Comparison of ENCODE assay signal across 12 cellular contexts in the genomic region with DNA sequence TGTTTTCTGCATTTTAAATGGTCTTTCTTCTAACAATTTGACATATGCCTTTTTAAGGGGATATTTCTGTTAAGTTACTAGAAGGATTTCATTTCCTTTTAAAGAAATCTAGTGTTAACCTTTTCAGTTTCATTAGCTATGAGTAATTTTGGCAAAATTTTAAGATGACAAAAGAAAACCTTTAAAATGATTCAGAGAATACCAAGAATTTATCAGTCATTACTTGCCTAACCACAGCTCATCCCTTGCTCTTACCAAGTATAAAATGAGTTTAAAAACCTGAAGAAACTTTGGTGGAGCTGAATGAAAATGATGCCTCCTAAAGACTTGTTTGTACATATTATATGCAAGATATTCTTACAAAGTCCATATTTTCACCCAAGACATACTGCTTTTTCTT.
DNase-seq lines count a peak whose midpoint lies in the region; ATAC-seq and TF ChIP-seq lines count a peak whose summit lies in the region.
"Had no signal": no experiment of that assay in that cellular context is flagged by ENCODE, and none has a peak within 500 bp of the region (broad histone marks: within the 10 kb centered on the region; RNA-seq: fewer than 3 reads in every experiment).

No MANE protein-coding gene starts in this region.

- H3K4me3 Mint-ChIP-seq in endodermal cell = no peak overlapping the region

- H3K4me1 ChIP-seq in ACC112 (ENCODE audit: control insufficient read depth, insufficient read depth, low read length, unreplicated experiment) = peaks cover 62% of the 10 kb centered on the region
- H3K4me1 ChIP-seq in endodermal cell (ENCODE audit: control insufficient read depth, insufficient read depth, low read length) = peaks cover 7% of the 10 kb centered on the region

- H3K9me3 Mint-ChIP-seq in endodermal cell = no peaks in the 10 kb centered on the region

- peaks cover 4% of the 10 kb centered on the region for H3K36me3 Mint-ChIP-seq in endodermal cell (ENCODE audit: low read depth)

- H3K27me3 Mint-ChIP-seq in endodermal cell (ENCODE audit: insufficient read depth) = peaks cover 1% of the 10 kb centered on the region

- no peak overlapping the region for H2AFZ ChIP-seq in ACC112 (ENCODE audit: low read length, unreplicated experiment)

- H3K79me2 ChIP-seq in ACC112 (ENCODE audit: control insufficient read depth, insufficient read depth, low read length, unreplicated experiment) = peaks cover 64% of the 10 kb centered on the region

- TF ChIP-seq CTCF in endodermal cell (conservative IDR thresholded peaks at IDR 0.05) = no peak

- no peaks in the 10 kb centered on the region for H3K9me3 ChIP-seq in endodermal cell (ENCODE audit: control insufficient read depth, low read length)
- H3K9me3 ChIP-seq: MG63 had no signal

- H3K27ac Mint-ChIP-seq in endodermal cell = no peak overlapping the region

- peaks cover 7% of the 10 kb centered on the region; the same call in 1 of the 2 replicates for H3K36me3 ChIP-seq in ACC112 (ENCODE audit: insufficient read depth, low read length)
- no peaks in the 10 kb centered on the region for H3K36me3 ChIP-seq in endodermal cell (ENCODE audit: control insufficient read depth, insufficient read depth, low read length)

- DNase-seq in amniotic stem cell (lab: John Stamatoyannopoulos, UW) (peak; percentile 44), NCI-H345 treated with DMSO at 0.1 percent for 48 hours (lab: John Stamatoyannopoulos, UW; ENCODE audit: unreplicated experiment) (no peak), endodermal cell (no peak), occipital lobe (lab: John Stamatoyannopoulos, UW) (no peak)
- DNase-seq in activated effector memory CD4-positive, alpha-beta T cell treated with Interleukin-2 at 50 U/mL for 16 hours = no peak
- DNase-seq: activated CD4-positive, alpha-beta T cell treated with anti-CD3 and anti-CD28 coated beads for 1 hour; DMS 273 treated with DMSO at 0.1 percent for 48 hours; glutamatergic neuron had no signal

- H3K4me3 ChIP-seq in ACC112 (ENCODE audit: low read depth, low read length) (peak overlapping the region; percentile 63), endodermal cell (ENCODE audit: low read length) (no peak overlapping the region)
- H3K4me3 ChIP-seq: MG63 had no signal

- H3K27ac ChIP-seq in ACC112 (ENCODE audit: low read depth, low read length) = peak overlapping the region; percentile 90
- no peak overlapping the region for H3K27ac ChIP-seq in endodermal cell (ENCODE audit: low read depth, low read length)

- peak; percentile 41 for ATAC-seq in GM19025 (IDR thresholded peaks at IDR 0.05; ENCODE audit: low read depth, unreplicated experiment)
- peak; percentile 39 for ATAC-seq in HG03108 (IDR thresholded peaks at IDR 0.05; ENCODE audit: unreplicated experiment)

- no peaks in the 10 kb centered on the region for H3K27me3 ChIP-seq in ACC112 (ENCODE audit: insufficient read depth, low read length)
- peaks cover 6% of the 10 kb centered on the region for H3K27me3 ChIP-seq in endodermal cell (ENCODE audit: control insufficient read depth, insufficient read depth, low read length, poor library complexity, severe bottlenecking)
- H3K27me3 ChIP-seq: MG63 had no signal

- H3K9ac ChIP-seq in endodermal cell (ENCODE audit: extremely low read depth, low read length, poor library complexity, severe bottlenecking) = no peak overlapping the region

- H3K4me1 Mint-ChIP-seq in endodermal cell = peaks cover 23% of the 10 kb centered on the region
